24 cellular contexts compared by ENCODE assay signal in the genomic region with DNA sequence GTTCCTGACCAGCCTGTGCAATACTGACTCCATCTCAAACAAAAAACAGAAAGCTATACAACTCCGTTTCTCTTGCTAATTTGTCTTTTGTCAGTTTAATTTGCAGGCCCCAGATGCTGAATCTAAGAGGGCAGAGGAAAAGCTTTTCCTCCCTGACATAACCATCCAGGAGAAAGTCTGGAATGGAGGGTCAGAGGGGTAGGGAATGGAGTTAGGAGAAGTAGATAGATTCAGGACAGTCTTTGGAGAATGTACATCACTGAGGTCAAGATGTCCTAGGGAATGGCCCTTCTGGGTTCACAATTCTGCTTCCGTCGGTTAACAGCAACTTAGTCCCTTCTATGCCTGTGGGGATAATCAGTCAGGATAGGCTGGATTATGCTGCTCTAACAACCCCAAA. TPM values are rescaled to one million over a fixed set of nuclear protein-coding genes. Genes with fewer than 3 reads are reported as not detected.
"Had no signal": no experiment of that assay in that cellular context is flagged by ENCODE, and none has a peak within 500 bp of the region (broad histone marks: within the 10 kb centered on the region; RNA-seq: fewer than 3 reads in every experiment).

No MANE protein-coding gene starts in this region.

- H3K36me3 ChIP-seq: breast epithelium had no signal

- H3K27ac ChIP-seq: breast epithelium had no signal

- FAIRE-seq: TTC549 had no signal

- H3K4me3 ChIP-seq: breast epithelium, MG63 had no signal

- DNase-seq: activated CD4-positive, alpha-beta memory T cell treated with anti-CD3 and anti-CD28 coated beads for 36 hours; activated CD4-positive, alpha-beta T cell treated with anti-CD3 and anti-CD28 coated beads, Interleukin-2, amount 10 ng/mL, durations not matched to agents 7 days and 5 days; activated CD4-positive, CD25-positive, alpha-beta regulatory T cell; activated CD8-positive, alpha-beta memory T cell treated with anti-CD3 and anti-CD28 coated beads, Interleukin-2, amount 50 U/mL, for 4 hours; activated gamma-delta T cell treated with Interleukin-2 at 50 U/mL for 16 hours; activated naive CD4-positive, alpha-beta T cell treated with anti-CD3 and anti-CD28 coated beads, Interleukin-2, amount 10 ng/mL, durations not matched to agents 7 days and 5 days; activated naive CD8-positive, alpha-beta T cell treated with anti-CD3 and anti-CD28 coated beads for 36 hours; activated T-cell treated with anti-CD3 and anti-CD28 coated beads, Interleukin-2, amount 50 U/mL, for 72 hours; anterior cingulate cortex; MG63; MV-4-11; NCI-H1105; NCI-H1436 treated with DMSO at 0.1 percent for 48 hours; NCI-H187; NCI-H2081 treated with DMSO at 0.1 percent for 48 hours; NCI-H446; NCI-H524; PC-3; SHP77 treated with DMSO at 0.1 percent for 48 hours had no signal

- H3K9me3 ChIP-seq: breast epithelium, MG63 had no signal

- H3K9me3 Mint-ChIP-seq: activated CD4-positive, alpha-beta memory T cell treated with anti-CD3 and anti-CD28 coated beads for 36 hours; activated CD4-positive, alpha-beta T cell treated with anti-CD3 and anti-CD28 coated beads, Interleukin-2, amount 10 ng/mL, durations not matched to agents 7 days and 5 days; activated naive CD4-positive, alpha-beta T cell treated with anti-CD3 and anti-CD28 coated beads, Interleukin-2, amount 10 ng/mL, durations not matched to agents 7 days and 5 days; activated naive CD8-positive, alpha-beta T cell treated with anti-CD3 and anti-CD28 coated beads for 36 hours; activated T-cell treated with anti-CD3 and anti-CD28 coated beads, Interleukin-2, amount 50 U/mL, for 72 hours; activated T-helper 2 cell treated with anti-CD3 and anti-CD28 coated beads, Interferon-gamma antibody, Interleukin-2, Interleukin-4, amounts not matched to agents 10 μg/mL and 5 μg/mL and 100 μg/mL, durations not matched to agents 14 hours and 24 hours and 36 hours; T-helper 1 cell treated with Interleukin-12 subunit alpha and Interleukin-12 subunit beta and Interleukin-4 antibody, amounts not matched to agents 30 μg/mL and 1 μg/mL, for 36 hours had no signal

- H3K27me3 Mint-ChIP-seq: activated CD4-positive, alpha-beta T cell treated with anti-CD3 and anti-CD28 coated beads, Interleukin-2, amount 10 ng/mL, durations not matched to agents 7 days and 5 days had no signal

- ATAC-seq: activated T-cell treated with anti-CD3 and anti-CD28 coated beads, Interleukin-2, amount 50 U/mL, for 72 hours; PC-3 had no signal

- H3K27ac Mint-ChIP-seq: activated CD4-positive, alpha-beta memory T cell treated with anti-CD3 and anti-CD28 coated beads for 36 hours; activated CD4-positive, alpha-beta T cell treated with anti-CD3 and anti-CD28 coated beads, Interleukin-2, amount 10 ng/mL, durations not matched to agents 7 days and 5 days; activated naive CD4-positive, alpha-beta T cell treated with anti-CD3 and anti-CD28 coated beads, Interleukin-2, amount 10 ng/mL, durations not matched to agents 7 days and 5 days; activated naive CD8-positive, alpha-beta T cell treated with anti-CD3 and anti-CD28 coated beads for 36 hours; activated T-cell treated with anti-CD3 and anti-CD28 coated beads, Interleukin-2, amount 50 U/mL, for 72 hours; activated T-helper 2 cell treated with anti-CD3 and anti-CD28 coated beads, Interferon-gamma antibody, Interleukin-2, Interleukin-4, amounts not matched to agents 10 μg/mL and 5 μg/mL and 100 μg/mL, durations not matched to agents 14 hours and 24 hours and 36 hours; T-helper 1 cell treated with Interleukin-12 subunit alpha and Interleukin-12 subunit beta and Interleukin-4 antibody, amounts not matched to agents 30 μg/mL and 1 μg/mL, for 36 hours had no signal

- H3K27me3 ChIP-seq: breast epithelium, MG63 had no signal

- H3K4me3 Mint-ChIP-seq: activated CD4-positive, alpha-beta memory T cell treated with anti-CD3 and anti-CD28 coated beads for 36 hours; activated CD4-positive, alpha-beta T cell treated with anti-CD3 and anti-CD28 coated beads, Interleukin-2, amount 10 ng/mL, durations not matched to agents 7 days and 5 days; activated naive CD4-positive, alpha-beta T cell treated with anti-CD3 and anti-CD28 coated beads, Interleukin-2, amount 10 ng/mL, durations not matched to agents 7 days and 5 days; activated naive CD8-positive, alpha-beta T cell treated with anti-CD3 and anti-CD28 coated beads for 36 hours; activated T-cell treated with anti-CD3 and anti-CD28 coated beads, Interleukin-2, amount 50 U/mL, for 72 hours; T-helper 1 cell treated with Interleukin-12 subunit alpha and Interleukin-12 subunit beta and Interleukin-4 antibody, amounts not matched to agents 30 μg/mL and 1 μg/mL, for 36 hours had no signal

RNA-seq across cellular contexts. Expression of a gene that starts 20.3 kb away (rescaled TPM):
- total RNA-seq: SK-MEL-5 had no signal
